ENCODE assay signal across 25 cellular contexts in the genomic region with DNA sequence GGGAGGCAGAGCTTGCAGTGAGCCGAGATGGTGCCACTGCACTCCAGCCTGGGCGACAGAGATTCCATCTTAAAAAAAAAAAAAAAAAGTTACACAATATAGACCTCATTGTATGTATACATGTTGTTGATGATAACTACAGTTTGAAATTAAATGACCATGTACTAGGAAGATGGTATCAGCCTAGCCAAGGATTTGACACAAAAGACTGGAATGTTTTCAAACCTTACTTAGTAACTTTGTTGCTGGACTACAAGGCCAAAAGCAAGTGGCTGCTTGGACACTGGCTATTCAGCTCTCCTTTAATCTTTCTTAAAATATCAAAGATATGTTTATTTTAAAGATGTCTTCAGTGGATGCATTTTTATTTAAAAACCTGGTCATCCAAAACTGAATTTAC.
"Had no signal": no experiment of that assay in that cellular context is flagged by ENCODE, and none has a peak within 500 bp of the region (broad histone marks: within the 10 kb centered on the region; RNA-seq: fewer than 3 reads in every experiment).

No MANE protein-coding gene starts in this region.

- H3K4me3 ChIP-seq: adrenal gland, heart right ventricle, pancreas, prostate gland, stomach, tibial nerve had no signal

- H3K4me1 ChIP-seq: pancreas, prostate gland, tibial nerve had no signal

- H3K36me3 ChIP-seq: adrenal gland, brain microvascular endothelial cell, heart right ventricle, pancreas, prostate gland, stomach, tibial nerve had no signal

- ATAC-seq: activated CD4-positive, alpha-beta T cell treated with anti-CD3 and anti-CD28 coated beads for 36 hours; effector memory CD8-positive, alpha-beta T cell; heart right ventricle; pancreas; stimulated activated naive B cell treated with anti-CD40 and anti-IgM and Interleukin-4, amounts not matched to agents 10 μg/mL and 1 μg/mL and 100 μg/mL, for 72 hours had no signal

- DNase-seq: activated CD4-positive, alpha-beta T cell treated with anti-CD3 and anti-CD28 coated beads for 36 hours; activated CD4-positive, alpha-beta T cell treated with anti-CD3 and anti-CD28 coated beads, Interleukin-2, amount 50 U/mL, for 4 hours; activated CD4-positive, CD25-positive, alpha-beta regulatory T cell; activated CD8-positive, alpha-beta memory T cell treated with anti-CD3 and anti-CD28 coated beads for 24 hours; activated effector memory CD4-positive, alpha-beta T cell treated with Interleukin-2 at 50 U/mL for 16 hours; activated naive CD4-positive, alpha-beta T cell treated with Interleukin-2 at 50 U/mL for 16 hours; adrenal gland; aorta; brain microvascular endothelial cell; caudate nucleus; cortex of kidney; effector memory CD8-positive, alpha-beta T cell; erythroblast; foreskin melanocyte; heart right ventricle; mammary epithelial cell; naive B cell; pancreas; stimulated activated CD4-positive, alpha-beta T cell treated with anti-CD3 and anti-CD28 coated beads, Interleukin-15, amount 100 ng/mL, for 24 hours; stimulated activated CD4-positive, alpha-beta T cell treated with anti-CD3 and anti-CD28 coated beads, Interleukin-2, amount 100 ng/mL, for 24 hours; stimulated activated naive B cell treated with anti-CD40 and anti-IgM and Interleukin-4, amounts not matched to agents 10 μg/mL and 1 μg/mL and 100 μg/mL, for 72 hours; stomach; T-helper 1 cell had no signal

- H3K27me3 ChIP-seq: adrenal gland, brain microvascular endothelial cell, heart right ventricle, pancreas, stomach, tibial nerve had no signal

- H3K9me3 ChIP-seq: adrenal gland, heart right ventricle, pancreas, prostate gland, stomach, tibial nerve had no signal

- H3K27ac ChIP-seq: brain microvascular endothelial cell, pancreas, prostate gland, stomach, tibial nerve had no signal
